Comparison of ENCODE assay signal across 10 cellular contexts in genomic region chr20:50144362-50144761, GRCh38. TPM values are rescaled to one million over a fixed set of nuclear protein-coding genes. Genes with fewer than 3 reads are reported as not detected.
DNase-seq lines count a peak whose midpoint lies in the region; ATAC-seq, FAIRE-seq and TF ChIP-seq lines count a peak whose summit lies in the region.
"Had no signal": no experiment of that assay in that cellular context is flagged by ENCODE, and none has a peak within 500 bp of the region (broad histone marks: within the 10 kb centered on the region; RNA-seq: fewer than 3 reads in every experiment).

No MANE protein-coding gene starts in this region.

- H3K4me1 ChIP-seq in A673 (ENCODE audit: insufficient read depth, low read length, poor library complexity, severe bottlenecking), result peaks cover 7% of the 10 kb centered on the region
- H3K4me1 ChIP-seq in mammary epithelial cell (ENCODE audit: insufficient read depth, low read length), result peaks cover 82% of the 10 kb centered on the region
- peaks cover 85% of the 10 kb centered on the region for H3K4me1 ChIP-seq in lower lobe of right lung
- H3K4me1 ChIP-seq in kidney (ENCODE audit: control insufficient read depth in 1 of 2, insufficient read depth in 1 of 2, low read depth in 1 of 2, low read length in 2 of 2), result peaks cover 0 to 11% of the 10 kb centered on the region in 2 donors

- no peak overlapping the region for H3K4me2 ChIP-seq in mammary epithelial cell (ENCODE audit: insufficient read depth, low read depth, low read length)

- no peak for TF ChIP-seq CTCF in A673 (conservative IDR thresholded peaks at IDR 0.05; ENCODE audit: low read depth, low read length)
- no peak for TF ChIP-seq CTCF in mammary epithelial cell (conservative IDR thresholded peaks at IDR 0.05 in 1 of 2, IDR thresholded peaks at IDR 0.05 in 1 of 2; ENCODE audit: extremely low read depth in 1 of 2, insufficient read depth in 1 of 2, low read depth in 1 of 2, low read length in 2 of 2)
- no peak for TF ChIP-seq CTCF in lower lobe of right lung (IDR thresholded peaks at IDR 0.05)
- no peak for TF ChIP-seq CTCF in kidney (IDR thresholded peaks at IDR 0.05; ENCODE audit: borderline replicate concordance, extremely low read depth, insufficient read depth)

- peak overlapping the region; percentile 26 for H3K27ac ChIP-seq in A673 (ENCODE audit: low read depth, low read length, poor library complexity, severe bottlenecking)
- peak overlapping the region; percentile 91 for H3K27ac ChIP-seq in mammary epithelial cell (ENCODE audit: insufficient read depth, low read depth, low read length)
- H3K27ac ChIP-seq in lower lobe of right lung, result peak overlapping the region; percentile 38
- no peak overlapping the region for H3K27ac ChIP-seq in kidney (ENCODE audit: low read depth in 2 of 2, low read length in 2 of 2)

- in situ Hi-C loops in mammary epithelial cell (cut with MboI; ENCODE audit: low sequenced_read_pairs in 2 of 2), result no loop called here

- DNase-seq in A673 (ENCODE audit: low spot score) (no peak), HuH-7 (ENCODE audit: low spot score) (peak; percentile 70), mammary epithelial cell (peak; percentile 100), lower lobe of right lung (no peak), kidney (no peak)
- DNase-seq: activated T-cell treated with anti-CD3 and anti-CD28 coated beads, Interleukin-2, amount 50 U/mL, for 24 hours; NCI-H510A had no signal

- H3K27me3 ChIP-seq in A673 (replicated peaks; ENCODE audit: insufficient read depth, low read depth, low read length, poor library complexity) (no peaks in the 10 kb centered on the region), mammary epithelial cell (ENCODE audit: insufficient read depth, low read length) (no peaks in the 10 kb centered on the region), lower lobe of right lung (ENCODE audit: low read depth) (no peaks in the 10 kb centered on the region)

- H2AFZ ChIP-seq in mammary epithelial cell (ENCODE audit: low read depth, low read length), result no peak overlapping the region

- no peaks in the 10 kb centered on the region for H4K20me1 ChIP-seq in mammary epithelial cell (ENCODE audit: insufficient read depth, low read length)

- H3K4me3 ChIP-seq in A673 (ENCODE audit: low read depth, low read length, poor library complexity, severe bottlenecking) (no peak overlapping the region), mammary epithelial cell (replicated peaks in 1 of 3; ENCODE audit: insufficient read depth in 1 of 3, low read depth in 2 of 3, low read length in 3 of 3) (no peak overlapping the region), lower lobe of right lung (no peak overlapping the region), kidney (ENCODE audit: low read length in 2 of 2) (no peak overlapping the region)

- ATAC-seq in lower lobe of right lung (peak; percentile 19 to 50), HG03342 (IDR thresholded peaks at IDR 0.05; ENCODE audit: unreplicated experiment) (no peak), GM19455 (IDR thresholded peaks at IDR 0.05; ENCODE audit: unreplicated experiment) (no peak), GM21825 (IDR thresholded peaks at IDR 0.05; ENCODE audit: unreplicated experiment) (no peak)

- dilution Hi-C loops in mammary epithelial cell (cut with HindIII; ENCODE audit: low sequenced_read_pairs), result no loop called here

- BruUV-seq in A673 (replicated peaks; lab: Mats Ljungman, UMichigan) (no TSS peak), mammary epithelial cell (replicated peaks; lab: Mats Ljungman, UMichigan) (no TSS peak)

- CTCF ChIA-PET in A673 (lab: Charles Lee) (no interaction called here), mammary epithelial cell (lab: Charles Lee; ENCODE audit: low non-redundant PET) (interaction anchor here (0.7 to 1.0 kb wide), 3 partner anchors 22 to 28 kb away, joined by 3 to 11 read pairs (median 4); no protein-coding TSS in a partner anchor)

- H3K9me3 ChIP-seq in A673 (ENCODE audit: low read depth, low read length, poor library complexity, severe bottlenecking) (no peaks in the 10 kb centered on the region), mammary epithelial cell (replicated peaks; ENCODE audit: insufficient read depth, low read length) (no peaks in the 10 kb centered on the region), lower lobe of right lung (no peaks in the 10 kb centered on the region), kidney (ENCODE audit: control insufficient read depth in 1 of 2, low read length in 2 of 2) (no peaks in the 10 kb centered on the region)

- intact Hi-C loops in A673 (cut with micrococcal nuclease; ENCODE audit: unreplicated experiment), result no loop called here
- intact Hi-C loops in mammary epithelial cell (cut with micrococcal nuclease), result no loop called here
- intact Hi-C loops in lower lobe of right lung (cut with DNase I), result no loop called here
- intact Hi-C loops in kidney (cut with DNase I), result no loop called here

- peaks cover 87% of the 10 kb centered on the region for H3K79me2 ChIP-seq in mammary epithelial cell (ENCODE audit: insufficient read depth, low read length)

- FAIRE-seq in kidney (lab: Jason Lieb, UNC), result no peak

- H3K36me3 ChIP-seq in A673 (ENCODE audit: insufficient read depth, low read length, poor library complexity, severe bottlenecking) (peaks cover 25% of the 10 kb centered on the region), mammary epithelial cell (ENCODE audit: insufficient read depth, low read length) (peaks cover 19% of the 10 kb centered on the region), lower lobe of right lung (peaks cover 49% of the 10 kb centered on the region), kidney (ENCODE audit: control insufficient read depth in 1 of 2, insufficient read depth in 2 of 2, low read length in 2 of 2) (peaks cover 6 to 20% of the 10 kb centered on the region in 2 donors)

- H3K9ac ChIP-seq in mammary epithelial cell (ENCODE audit: insufficient read depth, low read length) (peak overlapping the region; percentile 77), kidney (ENCODE audit: low read length in 2 of 2) (no peak overlapping the region)

- POLR2A ChIA-PET in A673 (lab: Charles Lee; ENCODE audit: low non-redundant PET), result no interaction called here

- WGBS in mammary epithelial cell (ENCODE audit: low coverage, missing lambda C conversion rate), result 0% methylated on average over 4 of the region's 4 CpGs

RNA-seq across cellular contexts. Expression of gene PEDS1, which starts 9.2 kb away (rescaled TPM):
- total RNA-seq in A673 (2021), result 22.9 and 25.9 TPM in 2 replicates
- 10 to 100 TPM; 28.8 to 29.5 TPM for total RNA-seq in mammary epithelial cell
- 66.2 TPM for polyA plus RNA-seq in mammary epithelial cell
- polyA minus RNA-seq in mammary epithelial cell, result 90.1 TPM
- total RNA-seq in lower lobe of right lung, result 27.8 TPM
- total RNA-seq in kidney, result 16.3 TPM
- 18.3 TPM for polyA plus RNA-seq in kidney (ENCODE audit: insufficient read depth, low read depth, low replicate concordance)

RNA-seq across cellular contexts. Expression of gene UBE2V1, which starts 31.4 kb away (rescaled TPM):
- total RNA-seq in A673 (2021) (169 and 203 TPM in 2 replicates), mammary epithelial cell (100 to 1,000 TPM in 1 of 2 donors, 10 to 100 TPM in 1; 54.8 to 119 TPM), lower lobe of right lung (83.4 TPM), kidney (99.1 TPM)
- polyA plus RNA-seq in mammary epithelial cell (109 TPM), kidney (ENCODE audit: insufficient read depth, low read depth, low replicate concordance) (105 TPM)
- polyA minus RNA-seq in mammary epithelial cell, result 157 TPM

RNA-seq across cellular contexts. Expression of gene CEBPB, which starts 46.3 kb away (rescaled TPM):
- total RNA-seq in A673 (2021) (130 and 136 TPM in 2 replicates), mammary epithelial cell (100 to 1,000 TPM in 1 of 2 donors, 10 to 100 TPM in 1; 81.9 to 166 TPM), lower lobe of right lung (326 TPM), kidney (81.4 TPM)
- polyA plus RNA-seq in mammary epithelial cell (35.3 TPM), kidney (ENCODE audit: insufficient read depth, low read depth, low replicate concordance) (33.6 TPM)
- 6.8 TPM for polyA minus RNA-seq in mammary epithelial cell

Comparison
In these comparisons a context has a peak if more than half of its experiments do, and no peak if none do; other contexts are left out.
1. DNase-seq: peak in HuH-7 (single experiment) and mammary epithelial cell (single experiment); none in A673 (single experiment), lower lobe of right lung (single experiment) and kidney (single experiment).
2. H3K27ac ChIP-seq: peak in A673 (single experiment), mammary epithelial cell (single experiment) and lower lobe of right lung (single experiment); none in kidney (0 of 2).
3. ATAC-seq: peak in lower lobe of right lung (2 of 2); none in HG03342 (single experiment), GM19455 (single experiment) and GM21825 (single experiment).